ENCODE assay signal across 28 cellular contexts in genomic region chr6:51533962-51534361, GRCh38.
"Had no signal": no experiment of that assay in that cellular context is flagged by ENCODE, and none has a peak within 500 bp of the region (broad histone marks: within the 10 kb centered on the region; RNA-seq: fewer than 3 reads in every experiment).

No MANE protein-coding gene starts in this region.

- H3K9me3 Mint-ChIP-seq: activated B cell treated with CpG ODN at 0.5 μM for 24 hours; activated CD8-positive, alpha-beta T cell treated with anti-CD3 and anti-CD28 coated beads for 36 hours; activated naive CD8-positive, alpha-beta T cell treated with anti-CD3 and anti-CD28 coated beads, Interleukin-2, amount 50 U/mL, for 24 hours; activated T-helper 1 cell treated with anti-CD3 and anti-CD28 coated beads, Interleukin-12 subunit alpha, Interleukin-12 subunit beta, Interleukin-2, Interleukin-4 antibody, amounts not matched to agents 30 ng/mL and 10 ng/mL and 1 ng/mL, durations not matched to agents 14 hours and 24 hours and 36 hours; IgD-negative memory B cell had no signal

- H3K4me1 Mint-ChIP-seq: activated B cell treated with CpG ODN at 0.5 μM for 24 hours; activated naive CD8-positive, alpha-beta T cell treated with anti-CD3 and anti-CD28 coated beads, Interleukin-2, amount 50 U/mL, for 24 hours; IgD-negative memory B cell; T-helper 17 cell had no signal

- H3K4me3 Mint-ChIP-seq: activated B cell treated with CpG ODN at 0.5 μM for 24 hours; activated CD8-positive, alpha-beta T cell treated with anti-CD3 and anti-CD28 coated beads for 36 hours; activated naive CD8-positive, alpha-beta T cell treated with anti-CD3 and anti-CD28 coated beads, Interleukin-2, amount 50 U/mL, for 24 hours; activated T-helper 1 cell treated with anti-CD3 and anti-CD28 coated beads, Interleukin-12 subunit alpha, Interleukin-12 subunit beta, Interleukin-2, Interleukin-4 antibody, amounts not matched to agents 30 ng/mL and 10 ng/mL and 1 ng/mL, durations not matched to agents 14 hours and 24 hours and 36 hours; IgD-negative memory B cell; T-helper 17 cell had no signal

- DNase-seq: activated B cell treated with CpG ODN at 0.5 μM for 24 hours; activated CD8-positive, alpha-beta memory T cell treated with anti-CD3 and anti-CD28 coated beads, Interleukin-2, amount 50 U/mL, for 48 hours; activated CD8-positive, alpha-beta T cell treated with anti-CD3 and anti-CD28 coated beads for 36 hours; activated effector memory CD4-positive, alpha-beta T cell treated with anti-CD3 and anti-CD28 coated beads, Interleukin-2, amount 50 U/mL, for 16 hours; activated naive CD4-positive, alpha-beta T cell treated with Interleukin-2 at 50 U/mL for 16 hours; activated naive CD8-positive, alpha-beta T cell treated with anti-CD3 and anti-CD28 coated beads, Interleukin-2, amount 50 U/mL, for 24 hours; activated T-cell treated with anti-CD3 and anti-CD28 coated beads, Interleukin-2, amount 50 U/mL, for 1 hour; amniotic stem cell; body of pancreas; central memory CD4-positive, alpha-beta T cell; MG63; NCI-H1092 treated with DMSO at 0.1 percent for 48 hours; NCI-H1417 treated with DMSO at 0.1 percent for 48 hours; NCI-H1694; NCI-H2029; NCI-H2107; NCI-H2171 treated with DMSO at 0.1 percent for 48 hours; NCI-H226; NCI-H526; NCI-H82; Right ventricle myocardium superior; SJCRH30; SK-N-SH; T-helper 17 cell; T-helper 9 cell had no signal

- H3K36me3 Mint-ChIP-seq: activated naive CD4-positive, alpha-beta T cell treated with anti-CD3 and anti-CD28 coated beads, Interleukin-2, amount 50 U/mL, for 72 hours; IgD-negative memory B cell had no signal

- H3K27me3 Mint-ChIP-seq: activated B cell treated with CpG ODN at 0.5 μM for 24 hours; activated CD8-positive, alpha-beta T cell treated with anti-CD3 and anti-CD28 coated beads for 36 hours; activated naive CD8-positive, alpha-beta T cell treated with anti-CD3 and anti-CD28 coated beads, Interleukin-2, amount 50 U/mL, for 24 hours; T-helper 17 cell had no signal

- H3K27ac Mint-ChIP-seq: activated B cell treated with CpG ODN at 0.5 μM for 24 hours; activated CD8-positive, alpha-beta T cell treated with anti-CD3 and anti-CD28 coated beads for 36 hours; activated naive CD4-positive, alpha-beta T cell treated with anti-CD3 and anti-CD28 coated beads, Interleukin-2, amount 50 U/mL, for 72 hours; activated naive CD8-positive, alpha-beta T cell treated with anti-CD3 and anti-CD28 coated beads, Interleukin-2, amount 50 U/mL, for 24 hours; activated T-helper 1 cell treated with anti-CD3 and anti-CD28 coated beads, Interleukin-12 subunit alpha, Interleukin-12 subunit beta, Interleukin-2, Interleukin-4 antibody, amounts not matched to agents 30 ng/mL and 10 ng/mL and 1 ng/mL, durations not matched to agents 14 hours and 24 hours and 36 hours; IgD-negative memory B cell; T-helper 17 cell had no signal
